In the genomic region with DNA sequence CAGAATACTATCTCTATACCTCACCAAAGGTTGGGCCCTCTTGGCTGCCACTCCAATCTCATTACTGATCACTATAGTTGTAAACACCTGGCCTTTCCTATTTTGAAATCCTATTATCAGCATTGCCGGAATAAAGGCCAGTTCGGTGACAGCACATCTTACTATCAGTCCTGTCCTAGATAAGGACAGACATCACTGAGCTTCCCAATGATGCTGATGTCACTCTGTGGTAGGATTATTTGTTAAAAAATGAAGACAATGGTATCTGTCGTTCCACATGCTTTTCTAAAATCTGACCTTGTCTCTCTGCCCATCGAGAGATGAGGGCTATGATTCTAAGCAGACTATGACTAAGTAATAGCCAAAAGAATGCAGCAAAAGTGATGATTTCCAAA, we compare ENCODE assay signal across 20 cellular contexts.
"Had no signal": no experiment of that assay in that cellular context is flagged by ENCODE, and none has a peak within 500 bp of the region (broad histone marks: within the 10 kb centered on the region; RNA-seq: fewer than 3 reads in every experiment).

No MANE protein-coding gene starts in this region.

- H3K4me3 ChIP-seq: SJCRH30, SK-N-MC had no signal

- ATAC-seq: Panc1, PC-3 had no signal

- DNase-seq: KBM-7, MV-4-11, NCI-H1048, NCI-H1105, NCI-H1417, NCI-H1436 treated with DMSO at 0.1 percent for 48 hours, NCI-H1694, NCI-H187 treated with DMSO at 0.1 percent for 48 hours, NCI-H2029 treated with DMSO at 0.1 percent for 48 hours, NCI-H2171 treated with DMSO at 0.1 percent for 48 hours, NCI-H345, NCI-H446 treated with DMSO at 0.1 percent for 48 hours, NCI-H510A treated with DMSO at 0.1 percent for 48 hours, NCI-H526, SHP77 treated with DMSO at 0.1 percent for 48 hours, SJCRH30 had no signal

- H3K4me1 ChIP-seq: SJCRH30 had no signal

- H3K27ac ChIP-seq: RWPE1, SJCRH30, SK-N-MC had no signal

- H3K9me3 ChIP-seq: SJCRH30 had no signal

- H3K27me3 ChIP-seq: SJCRH30 had no signal

- H3K36me3 ChIP-seq: SJCRH30 had no signal
